In the genomic region with DNA sequence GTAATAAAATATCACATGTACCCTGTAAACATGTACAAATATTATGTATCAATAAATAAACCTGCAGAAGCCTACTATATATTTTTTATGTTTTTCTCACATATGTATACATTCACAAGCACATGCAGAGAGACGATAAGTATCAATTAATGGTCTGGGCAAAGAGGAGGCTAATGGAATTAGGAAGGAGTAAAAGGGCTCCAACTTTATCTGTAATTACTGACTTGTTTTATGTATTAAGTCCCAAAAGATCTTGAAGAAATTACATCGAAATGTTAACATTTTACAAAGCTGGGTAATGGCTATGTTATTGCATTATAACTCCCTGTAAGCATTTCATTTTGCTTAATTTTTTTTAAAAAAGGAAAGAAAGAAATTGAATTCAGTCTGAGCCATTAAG, we compare ENCODE assay signal across 30 cellular contexts.
"Had no signal": no experiment of that assay in that cellular context is flagged by ENCODE, and none has a peak within 500 bp of the region (broad histone marks: within the 10 kb centered on the region; RNA-seq: fewer than 3 reads in every experiment).

No MANE protein-coding gene starts in this region.

- H3K36me3 ChIP-seq: neutrophil, ovary, right lobe of liver, sigmoid colon, stomach, thyroid gland, upper lobe of left lung had no signal

- H3K27me3 Mint-ChIP-seq: natural killer cell treated with Interleukin-12 subunit alpha and Interleukin-12 subunit beta and Interleukin-15 and Interleukin-18, amount 100 ng/mL, for 72 hours; progenitor cell of endocrine pancreas; stimulated activated naive CD8-positive, alpha-beta T cell treated with anti-CD3 and anti-CD28 coated beads, Interleukin-15, Interleukin-2, amounts not matched to agents 100 ng/mL and 50 ng/mL, for 24 hours had no signal

- DNase-seq: nephron progenitor cell; nucleus accumbens; ovary; posterior cingulate gyrus; psoas muscle; right cardiac atrium; right lobe of liver; sigmoid colon; small intestine; stimulated activated CD4-positive, alpha-beta T cell treated with anti-CD3 and anti-CD28 coated beads, Interleukin-15, amount 100 ng/mL, for 24 hours; stimulated activated CD4-positive, alpha-beta T cell treated with anti-CD3 and anti-CD28 coated beads, Interleukin-2, amount 100 ng/mL, for 24 hours; stimulated activated CD4-positive, alpha-beta T cell treated with anti-CD3 and anti-CD28 coated beads, Interleukin-2, amount 100 ng/mL, for 48 hours; stimulated activated CD4-positive, alpha-beta T cell treated with anti-CD3 and anti-CD28 coated beads, Interleukin-4, amount 100 ng/mL, for 24 hours; stimulated activated naive B cell treated with anti-CD40 and anti-IgM and Interleukin-4, amounts not matched to agents 10 μg/mL and 1 μg/mL and 100 μg/mL, for 72 hours; stimulated activated naive CD4-positive, alpha-beta T cell treated with Interleukin-2 at 50 U/mL for 16 hours; stomach; thyroid gland; trophoblast cell; upper lobe of left lung had no signal

- FAIRE-seq: small intestine, urothelium cell line had no signal

- H3K27ac ChIP-seq: neutrophil, ovary, parathyroid adenoma, psoas muscle, right lobe of liver, sigmoid colon, stomach, thoracic aorta, thyroid gland, tibial nerve, upper lobe of left lung, vagina had no signal

- H2AFZ ChIP-seq: parathyroid adenoma had no signal

- H3K36me3 Mint-ChIP-seq: natural killer cell treated with Interleukin-12 subunit alpha and Interleukin-12 subunit beta and Interleukin-15 and Interleukin-18, amount 100 ng/mL, for 72 hours; stimulated activated effector memory CD8-positive, alpha-beta T cell treated with anti-CD3 and anti-CD28 coated beads, Interleukin-12 subunit alpha, Interleukin-12 subunit beta, amount 100 ng/mL, for 72 hours had no signal

- H3K79me2 ChIP-seq: parathyroid adenoma had no signal

- H3K27me3 ChIP-seq: neutrophil, ovary, right lobe of liver, sigmoid colon, stomach, thyroid gland, tibial nerve, upper lobe of left lung, vagina had no signal

- H3K9me3 ChIP-seq: neutrophil, ovary, right lobe of liver, thyroid gland had no signal

- H3K27ac Mint-ChIP-seq: natural killer cell treated with Interleukin-12 subunit alpha and Interleukin-12 subunit beta and Interleukin-15 and Interleukin-18, amount 100 ng/mL, for 72 hours; nephron progenitor cell; progenitor cell of endocrine pancreas; stimulated activated effector memory CD8-positive, alpha-beta T cell treated with anti-CD3 and anti-CD28 coated beads, Interleukin-12 subunit alpha, Interleukin-12 subunit beta, amount 100 ng/mL, for 72 hours; stimulated activated naive B cell treated with anti-CD40 and anti-IgM and Interleukin-4, amounts not matched to agents 10 μg/mL and 1 μg/mL and 100 μg/mL, for 72 hours; stimulated activated naive CD8-positive, alpha-beta T cell treated with anti-CD3 and anti-CD28 coated beads, Interleukin-15, Interleukin-2, amounts not matched to agents 100 ng/mL and 50 ng/mL, for 24 hours had no signal

- H3K4me1 Mint-ChIP-seq: nephron progenitor cell; neural crest cell; stimulated activated effector memory CD8-positive, alpha-beta T cell treated with anti-CD3 and anti-CD28 coated beads, Interleukin-12 subunit alpha, Interleukin-12 subunit beta, amount 100 ng/mL, for 72 hours; stimulated activated naive B cell treated with anti-CD40 and anti-IgM and Interleukin-4, amounts not matched to agents 10 μg/mL and 1 μg/mL and 100 μg/mL, for 72 hours had no signal

- H3K9ac ChIP-seq: parathyroid adenoma had no signal

- H3K4me3 Mint-ChIP-seq: natural killer cell treated with Interleukin-12 subunit alpha and Interleukin-12 subunit beta and Interleukin-15 and Interleukin-18, amount 100 ng/mL, for 72 hours; nephron progenitor cell; neural crest cell; stimulated activated effector memory CD8-positive, alpha-beta T cell treated with anti-CD3 and anti-CD28 coated beads, Interleukin-12 subunit alpha, Interleukin-12 subunit beta, amount 100 ng/mL, for 72 hours; stimulated activated naive B cell treated with anti-CD40 and anti-IgM and Interleukin-4, amounts not matched to agents 10 μg/mL and 1 μg/mL and 100 μg/mL, for 72 hours; stimulated activated naive CD8-positive, alpha-beta T cell treated with anti-CD3 and anti-CD28 coated beads, Interleukin-15, Interleukin-2, amounts not matched to agents 100 ng/mL and 50 ng/mL, for 24 hours had no signal

- H3K4me1 ChIP-seq: parathyroid adenoma, psoas muscle, right lobe of liver, sigmoid colon, stomach, thyroid gland, upper lobe of left lung, vagina had no signal

- ATAC-seq: natural killer cell treated with Interleukin-12 subunit alpha and Interleukin-12 subunit beta and Interleukin-15 and Interleukin-18, amount 100 ng/mL, for 72 hours; psoas muscle; right cardiac atrium; right lobe of liver; stimulated activated effector memory CD8-positive, alpha-beta T cell treated with anti-CD3 and anti-CD28 coated beads, Interleukin-12 subunit alpha, Interleukin-12 subunit beta, amount 100 ng/mL, for 72 hours; stimulated activated naive B cell treated with anti-CD40 and anti-IgM and Interleukin-4, amounts not matched to agents 10 μg/mL and 1 μg/mL and 100 μg/mL, for 72 hours had no signal

- H3K4me3 ChIP-seq: ovary, psoas muscle, right lobe of liver, sigmoid colon, stomach, thoracic aorta, thyroid gland, tibial nerve, upper lobe of left lung, vagina had no signal
